Comparison of ENCODE assay signal across 15 cellular contexts in the genomic region with DNA sequence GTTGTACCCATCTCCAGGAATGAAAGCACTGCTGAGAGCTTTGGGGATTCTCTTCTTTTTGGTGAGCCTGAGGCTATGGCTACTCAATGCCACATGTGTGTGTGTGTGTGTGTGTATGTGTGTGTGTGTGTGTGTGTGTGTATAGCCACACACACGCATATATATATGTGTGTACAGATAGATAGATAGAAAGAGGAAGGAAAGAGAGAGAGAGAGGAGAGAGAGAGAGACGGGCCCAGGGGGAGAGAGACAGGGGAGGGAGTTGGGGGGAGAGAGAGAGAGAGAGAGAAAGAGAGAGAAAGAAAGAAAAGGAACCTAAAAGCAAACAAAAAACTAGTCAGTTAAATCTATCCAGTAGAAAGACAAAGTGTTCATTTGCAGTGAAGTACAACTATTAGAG. TPM values are rescaled to one million over a fixed set of nuclear protein-coding genes. Genes with fewer than 3 reads are reported as not detected.
A peak's percentile ranks its signal among the peaks of the same experiment; 100 is the strongest.
DNase-seq lines count a peak whose midpoint lies in the region; ATAC-seq and TF ChIP-seq lines count a peak whose summit lies in the region.
"Had no signal": no experiment of that assay in that cellular context is flagged by ENCODE, and none has a peak within 500 bp of the region (broad histone marks: within the 10 kb centered on the region; RNA-seq: fewer than 3 reads in every experiment).

No MANE protein-coding gene starts in this region.

- H4K20me1 ChIP-seq in neural progenitor cell (ENCODE audit: low read depth): no peaks in the 10 kb centered on the region

- peak overlapping the region; percentile 58 for H3K4me2 ChIP-seq in neural progenitor cell
- H3K4me2 ChIP-seq: A549 had no signal

- no peak overlapping the region for H3K4me3 Mint-ChIP-seq in neural progenitor cell
- H3K4me3 Mint-ChIP-seq: CD8-positive, alpha-beta memory T cell; IgD-negative memory B cell had no signal

- H3K4me1 ChIP-seq in neural progenitor cell: peaks cover 14% of the 10 kb centered on the region

- peaks cover 13% of the 10 kb centered on the region for H3K27me3 Mint-ChIP-seq in neural progenitor cell (ENCODE audit: insufficient read depth, low read depth)

- no peaks in the 10 kb centered on the region for H3K9me3 Mint-ChIP-seq in neural progenitor cell
- H3K9me3 Mint-ChIP-seq: CD8-positive, alpha-beta memory T cell; IgD-negative memory B cell had no signal

- H3K79me2 ChIP-seq in neural progenitor cell (ENCODE audit: low read depth): no peaks in the 10 kb centered on the region

- H3K4me3 ChIP-seq in WERI-Rb-1 (ENCODE audit: low read depth, low read length): no peak overlapping the region
- H3K4me3 ChIP-seq in neural progenitor cell: no peak overlapping the region
- H3K4me3 ChIP-seq: A549 had no signal

- peak overlapping the region; percentile 68 for H3K27ac Mint-ChIP-seq in neural progenitor cell
- H3K27ac Mint-ChIP-seq: CD8-positive, alpha-beta memory T cell; IgD-negative memory B cell had no signal

- no peak overlapping the region for H2AFZ ChIP-seq in neural progenitor cell (replicated peaks)

- peak; percentile 18 for DNase-seq in NCI-H69 (lab: John Stamatoyannopoulos, UW)
- DNase-seq in WERI-Rb-1: no peak
- DNase-seq in neural progenitor cell (ENCODE audit: low spot score): no peak
- DNase-seq: Caco-2; CD8-positive, alpha-beta memory T cell; DND-41; GDM1; HCEC 1CT had no signal

- H3F3A ChIP-seq in neural progenitor cell (ENCODE audit: low read depth): no peaks in the 10 kb centered on the region

- no peaks in the 10 kb centered on the region for H3K36me3 Mint-ChIP-seq in neural progenitor cell
- H3K36me3 Mint-ChIP-seq: CD8-positive, alpha-beta memory T cell had no signal

- H3K27ac ChIP-seq in WERI-Rb-1 (peak overlapping the region; percentile 51; the same call in 1 of the 2 replicates), neural progenitor cell (no peak overlapping the region)
- H3K27ac ChIP-seq: A549 had no signal

- H3K27me3 ChIP-seq in WERI-Rb-1 (ENCODE audit: insufficient read depth, low read depth, severe bottlenecking): no peaks in the 10 kb centered on the region
- no peaks in the 10 kb centered on the region for H3K27me3 ChIP-seq in neural progenitor cell

- ATAC-seq in HG03521 (IDR thresholded peaks at IDR 0.05; ENCODE audit: unreplicated experiment): no peak
- ATAC-seq in HG02759 (IDR thresholded peaks at IDR 0.05; ENCODE audit: unreplicated experiment): no peak
- no peak for ATAC-seq in GM18909 (IDR thresholded peaks at IDR 0.05; ENCODE audit: poor library complexity, unreplicated experiment)
- ATAC-seq: A549 had no signal

- TF ChIP-seq CTCF in WERI-Rb-1 (IDR thresholded peaks at IDR 0.05; ENCODE audit: low read depth, low read length): no peak
- no peak for TF ChIP-seq CTCF in neural progenitor cell (IDR thresholded peaks at IDR 0.05)

- H3K9me3 ChIP-seq in WERI-Rb-1 (ENCODE audit: severe bottlenecking) (no peaks in the 10 kb centered on the region), neural progenitor cell (ENCODE audit: low read depth) (no peaks in the 10 kb centered on the region)
- H3K9me3 ChIP-seq: A549, Caco-2 had no signal

- no peak overlapping the region for H3K9ac ChIP-seq in neural progenitor cell

- peaks cover 52% of the 10 kb centered on the region for H3K4me1 Mint-ChIP-seq in neural progenitor cell
- H3K4me1 Mint-ChIP-seq: CD8-positive, alpha-beta memory T cell; IgD-negative memory B cell had no signal

- H3K36me3 ChIP-seq in WERI-Rb-1 (no peaks in the 10 kb centered on the region), neural progenitor cell (no peaks in the 10 kb centered on the region)

RNA-seq across cellular contexts. Expression of a gene that starts 8.3 kb away (rescaled TPM):
- total RNA-seq in neural progenitor cell (ENCODE audit: low replicate concordance): 0.28 and 1.9 TPM in 2 replicates
- total RNA-seq: Caco-2; CD8-positive, alpha-beta memory T cell; H4; HT-29 had no signal

RNA-seq across cellular contexts. Expression of a gene that starts 28.9 kb away (rescaled TPM):
- not detected in 2 replicates for total RNA-seq in neural progenitor cell (ENCODE audit: low replicate concordance)
- total RNA-seq: Caco-2; CD8-positive, alpha-beta memory T cell; HT-29 had no signal

RNA-seq across cellular contexts. Expression of a gene that starts 57.4 kb away (rescaled TPM):
- total RNA-seq in neural progenitor cell (ENCODE audit: low replicate concordance): 26.4 and 30.4 TPM in 2 replicates
